Comparison of ENCODE assay signal across 21 cellular contexts in genomic region chr1:115666206-115666605, GRCh38.
"Had no signal": no experiment of that assay in that cellular context is flagged by ENCODE, and none has a peak within 500 bp of the region (broad histone marks: within the 10 kb centered on the region; RNA-seq: fewer than 3 reads in every experiment).

No MANE protein-coding gene starts in this region.

- DNase-seq: activated CD4-positive, alpha-beta T cell treated with anti-CD3 and anti-CD28 coated beads, Interleukin-2, amount 10 ng/mL, durations not matched to agents 7 days and 5 days; activated CD8-positive, alpha-beta T cell treated with anti-CD3 and anti-CD28 coated beads, Interleukin-2, amount 10 ng/mL, durations not matched to agents 7 days and 5 days; activated effector memory CD4-positive, alpha-beta T cell treated with Interleukin-2 at 50 U/mL for 16 hours; activated naive CD4-positive, alpha-beta T cell treated with anti-CD3 and anti-CD28 coated beads, Interleukin-2, amount 10 ng/mL, durations not matched to agents 7 days and 5 days; activated naive CD8-positive, alpha-beta T cell treated with anti-CD3 and anti-CD28 coated beads, Interleukin-2, amount 50 U/mL, for 24 hours; activated T-cell treated with anti-CD3 and anti-CD28 coated beads, Interleukin-2, amount 50 U/mL, for 4 hours; effector memory CD8-positive, alpha-beta T cell; foreskin fibroblast; glutamatergic neuron; kidney; mammary epithelial cell; naive B cell; right lobe of liver; stimulated activated naive CD4-positive, alpha-beta T cell; T-helper 1 cell; T-helper 9 cell; transverse colon had no signal

- H3K4me1 ChIP-seq: right lobe of liver had no signal

- H3K9me3 Mint-ChIP-seq: activated T-cell treated with anti-CD3 and anti-CD28 coated beads, Interleukin-2, amount 50 U/mL, for 4 hours; effector memory CD8-positive, alpha-beta T cell; naive B cell; neural crest cell had no signal

- H3K27ac ChIP-seq: right lobe of liver, transverse colon, vagina had no signal

- H3K4me3 ChIP-seq: psoas muscle, right lobe of liver, transverse colon, vagina had no signal

- H3K27me3 Mint-ChIP-seq: activated CD4-positive, alpha-beta T cell treated with anti-CD3 and anti-CD28 coated beads, Interleukin-2, amount 10 ng/mL, durations not matched to agents 7 days and 5 days; activated naive CD4-positive, alpha-beta T cell treated with anti-CD3 and anti-CD28 coated beads, Interleukin-2, amount 10 ng/mL, durations not matched to agents 7 days and 5 days; activated naive CD8-positive, alpha-beta T cell treated with anti-CD3 and anti-CD28 coated beads, Interleukin-2, amount 50 U/mL, for 24 hours; dendritic cell treated with granulocyte-macrophage colony-stimulating factor and Interleukin-4, amounts not matched to agents 40 ng/mL and 50 ng/mL, for 4 days; effector memory CD8-positive, alpha-beta T cell; naive B cell had no signal

- H3K27ac Mint-ChIP-seq: activated CD4-positive, alpha-beta T cell treated with anti-CD3 and anti-CD28 coated beads, Interleukin-2, amount 10 ng/mL, durations not matched to agents 7 days and 5 days; activated CD8-positive, alpha-beta T cell treated with anti-CD3 and anti-CD28 coated beads, Interleukin-2, amount 10 ng/mL, durations not matched to agents 7 days and 5 days; activated naive CD4-positive, alpha-beta T cell treated with anti-CD3 and anti-CD28 coated beads, Interleukin-2, amount 10 ng/mL, durations not matched to agents 7 days and 5 days; activated naive CD8-positive, alpha-beta T cell treated with anti-CD3 and anti-CD28 coated beads, Interleukin-2, amount 50 U/mL, for 24 hours; dendritic cell treated with granulocyte-macrophage colony-stimulating factor and Interleukin-4, amounts not matched to agents 40 ng/mL and 50 ng/mL, for 4 days; effector memory CD8-positive, alpha-beta T cell had no signal

- H3K36me3 Mint-ChIP-seq: naive B cell had no signal

- H3K9me3 ChIP-seq: psoas muscle, right lobe of liver, transverse colon, vagina had no signal

- H3K4me1 Mint-ChIP-seq: naive B cell, neural crest cell had no signal

- H3K4me3 Mint-ChIP-seq: activated CD4-positive, alpha-beta T cell treated with anti-CD3 and anti-CD28 coated beads, Interleukin-2, amount 10 ng/mL, durations not matched to agents 7 days and 5 days; activated CD8-positive, alpha-beta T cell treated with anti-CD3 and anti-CD28 coated beads, Interleukin-2, amount 10 ng/mL, durations not matched to agents 7 days and 5 days; activated naive CD4-positive, alpha-beta T cell treated with anti-CD3 and anti-CD28 coated beads, Interleukin-2, amount 10 ng/mL, durations not matched to agents 7 days and 5 days; activated naive CD8-positive, alpha-beta T cell treated with anti-CD3 and anti-CD28 coated beads, Interleukin-2, amount 50 U/mL, for 24 hours; activated T-cell treated with anti-CD3 and anti-CD28 coated beads, Interleukin-2, amount 50 U/mL, for 4 hours; dendritic cell treated with granulocyte-macrophage colony-stimulating factor and Interleukin-4, amounts not matched to agents 40 ng/mL and 50 ng/mL, for 4 days; effector memory CD8-positive, alpha-beta T cell; naive B cell; neural crest cell had no signal

- H3K27me3 ChIP-seq: right lobe of liver, transverse colon, vagina had no signal

- ATAC-seq: activated CD8-positive, alpha-beta T cell treated with anti-CD3 and anti-CD28 coated beads, Interleukin-2, amount 10 ng/mL, durations not matched to agents 7 days and 5 days; activated naive CD8-positive, alpha-beta T cell treated with anti-CD3 and anti-CD28 coated beads, Interleukin-2, amount 50 U/mL, for 24 hours; activated T-cell treated with anti-CD3 and anti-CD28 coated beads, Interleukin-2, amount 50 U/mL, for 4 hours; effector memory CD8-positive, alpha-beta T cell had no signal
